In genomic region chrX:49761481-49761880, GRCh38 we compare ENCODE assay signal across 8 cellular contexts.
A peak's percentile ranks its signal among the peaks of the same experiment; 100 is the strongest.
DNase-seq lines count a peak whose midpoint lies in the region; ATAC-seq, FAIRE-seq and TF ChIP-seq lines count a peak whose summit lies in the region.

No MANE protein-coding gene starts in this region.

- H3K9me1 ChIP-seq in K562 (ENCODE audit: control insufficient read depth, insufficient read depth, low read length) = no peaks in the 10 kb centered on the region

- ATAC-seq in K562 (peak; percentile 74), GM21528 (IDR thresholded peaks at IDR 0.05; ENCODE audit: low FRiP score, unreplicated experiment) (no peak)

- H3K36me3 Mint-ChIP-seq in neural crest cell (ENCODE audit: low read depth) = no peaks in the 10 kb centered on the region

- no peak for TF ChIP-seq EP300 in K562 (IDR thresholded peaks at IDR 0.05; ENCODE audit: low read length)

- peak; percentile 5 for DNase-seq in NCI-H2196 (lab: John Stamatoyannopoulos, UW; ENCODE audit: unreplicated experiment)
- DNase-seq in NCI-H2196 treated with DMSO at 0.1 percent for 48 hours (lab: John Stamatoyannopoulos, UW; ENCODE audit: unreplicated experiment) = no peak
- DNase-seq in K562 (ENCODE audit: extremely low read depth in 1 of 4, low spot score in 3 of 4) = peak; percentile 20 to 32 (median 26)
- no peak for DNase-seq in neural crest cell (ENCODE audit: low read depth, low spot score)
- no peak for DNase-seq in OCI-M2 (lab: John Stamatoyannopoulos, UW; ENCODE audit: unreplicated experiment)
- DNase-seq in stimulated activated CD4-positive, alpha-beta T cell treated with anti-CD3 and anti-CD28 coated beads, Interleukin-1b, Interleukin-23, amount 100 ng/mL, for 48 hours = no peak

- peak; percentile 29 for FAIRE-seq in K562 (lab: Jason Lieb, UNC)

- no peak overlapping the region for H3K27ac Mint-ChIP-seq in neural crest cell (ENCODE audit: unreplicated experiment)

- H3K27me3 Mint-ChIP-seq in neural crest cell (ENCODE audit: low read depth) = peaks cover 17% of the 10 kb centered on the region

- no peak overlapping the region for H3K4me3 ChIP-seq in K562

- TF ChIP-seq RAD21 in K562 (CRISPR knock-in tag; conservative IDR thresholded peaks at IDR 0.05 in 1 of 2, IDR thresholded peaks at IDR 0.05 in 1 of 2) = peak; percentile 25 to 56; a peak in 3 of 4 replicates

- H3K9ac ChIP-seq in K562 (ENCODE audit: insufficient read depth in 1 of 2, low read depth in 2 of 2, low read length in 2 of 2) = no peak overlapping the region

- WGBS in K562 (ENCODE audit: insufficient coverage, low coverage, missing lambda C conversion rate) = 0% methylated on average over 2 of the region's 2 CpGs

- H4K20me1 ChIP-seq in K562 (replicated peaks; ENCODE audit: control insufficient read depth, insufficient read depth, low read length) = no peaks in the 10 kb centered on the region

- no peaks in the 10 kb centered on the region for H3K27me3 ChIP-seq in K562 (ENCODE audit: control insufficient read depth in 2 of 2, insufficient read depth in 2 of 2, low read length in 2 of 2)

- no peaks in the 10 kb centered on the region for H3K36me3 ChIP-seq in K562 (ENCODE audit: control insufficient read depth, insufficient read depth, low read length)

- H3K9me3 ChIP-seq in K562 (replicated peaks; ENCODE audit: control insufficient read depth, insufficient read depth, low read depth, low read length) = no peaks in the 10 kb centered on the region

- BruUV-seq in K562 (replicated peaks; lab: Mats Ljungman, UMichigan) = no TSS peak

- no peaks in the 10 kb centered on the region for H3K4me1 ChIP-seq in K562 (replicated peaks in 1 of 2; ENCODE audit: control insufficient read depth in 2 of 2, insufficient read depth in 2 of 2, low read length in 2 of 2)

- peaks cover 3% of the 10 kb centered on the region for H3K4me1 Mint-ChIP-seq in neural crest cell

- no peak overlapping the region for H3K4me2 ChIP-seq in K562 (ENCODE audit: insufficient read depth, low read length)

- CTCF ChIA-PET in K562 (lab: Yijun Ruan, JAX; ENCODE audit: low intra/inter-chr PET ratio) = interaction anchor here (0.8 kb wide), 1 partner anchor 158 kb away, joined by 3 read pairs; no protein-coding TSS in a partner anchor

- intact Hi-C loops in K562 (cut with micrococcal nuclease) = loop anchor here (5.0 kb wide), 2 partner anchors 76 to 156 kb away; no protein-coding TSS in a partner anchor

- H3K4me3 Mint-ChIP-seq in neural crest cell = no peak overlapping the region

- POLR2A ChIA-PET in K562 (lab: Yijun Ruan, JAX) = no interaction called here

- no peak overlapping the region for H2AFZ ChIP-seq in K562 (ENCODE audit: low read depth, low read length)

- TF ChIP-seq CTCF in LNCAP (IDR thresholded peaks at IDR 0.05) = peak; percentile 58
- peak; percentile 49 to 65 (median 56); a peak in 5 of 6 replicates for TF ChIP-seq CTCF in K562 (IDR thresholded peaks at IDR 0.05 in 2 of 3, conservative IDR thresholded peaks at IDR 0.05 in 1 of 3; ENCODE audit: insufficient read depth in 2 of 3, low read depth in 1 of 3, low read length in 3 of 3)
- peak; percentile 64 for TF ChIP-seq CTCF in neural crest cell (conservative IDR thresholded peaks at IDR 0.05)

- in situ Hi-C loops in K562 (cut with MboI) = no loop called here

- H3K27ac ChIP-seq in K562 (ENCODE audit: extremely low read depth, low read depth, low read length) = no peak overlapping the region

- no peak for TF ChIP-seq POLR2A in K562 (conservative IDR thresholded peaks at IDR 0.05)

- no peaks in the 10 kb centered on the region for H3K79me2 ChIP-seq in K562 (ENCODE audit: control insufficient read depth, insufficient read depth, low read length)

- H3K9me3 Mint-ChIP-seq in neural crest cell = no peaks in the 10 kb centered on the region

TF ChIP-seq in K562, 482 proteins besides CTCF, POLR2A, EP300 and RAD21:
- TF ChIP-seq RCOR1 (IDR thresholded peaks at IDR 0.05; ENCODE audit: borderline replicate concordance in 1 of 2, low read depth in 2 of 2, low read length in 2 of 2) (0 out of 4 replicates have a peak, but pooled peaks of 1 of the 2 experiments have one; percentile 6), ZNF347 (CRISPR knock-in tag; IDR thresholded peaks at IDR 0.05; ENCODE audit: low read depth) (no peak), MCM5 (IDR thresholded peaks at IDR 0.05; ENCODE audit: low read depth) (no peak), FIP1L1 (IDR thresholded peaks at IDR 0.05; ENCODE audit: low read depth, low read length, poor library complexity, severe bottlenecking) (no peak), IRF1 (CRISPR knock-in tag; IDR thresholded peaks at IDR 0.05; ENCODE audit: borderline replicate concordance) (no peak)

Comparison
In these comparisons a context has a peak if more than half of its experiments do, and no peak if none do; other contexts are left out.
1. DNase-seq: peak in NCI-H2196 (single experiment) and K562 (4 of 4); none in NCI-H2196 treated with DMSO at 0.1 percent for 48 hours (single experiment), neural crest cell (single experiment), OCI-M2 (single experiment) and stimulated activated CD4-positive, alpha-beta T cell treated with anti-CD3 and anti-CD28 coated beads, Interleukin-1b, Interleukin-23, amount 100 ng/mL, for 48 hours (single experiment).
2. Peak in every context shown above with its lines, with median percentiles within 50 percentile points of each other: CTCF ChIP-seq.